Comparison of ENCODE assay signal across 16 cellular contexts in genomic region chr5:175738595-175739133, GRCh38.
DNase-seq lines count a peak whose midpoint lies in the region; FAIRE-seq and TF ChIP-seq lines count a peak whose summit lies in the region.
"Had no signal": no experiment of that assay in that cellular context is flagged by ENCODE, and none has a peak within 500 bp of the region (broad histone marks: within the 10 kb centered on the region; RNA-seq: fewer than 3 reads in every experiment).

No MANE protein-coding gene starts in this region.

- no TSS peak for BruUV-seq in mammary epithelial cell (replicated peaks; lab: Mats Ljungman, UMichigan)

- H3K36me3 ChIP-seq in mammary epithelial cell (ENCODE audit: insufficient read depth, low read length) (no peaks in the 10 kb centered on the region), kidney (ENCODE audit: control insufficient read depth in 1 of 2, insufficient read depth in 2 of 2, low read length in 2 of 2) (no peaks in the 10 kb centered on the region)

- H3K36me3 Mint-ChIP-seq in osteocyte (ENCODE audit: unreplicated experiment) = no peaks in the 10 kb centered on the region
- H3K36me3 Mint-ChIP-seq in type B pancreatic cell = no peaks in the 10 kb centered on the region

- H3K4me3 Mint-ChIP-seq in osteocyte (ENCODE audit: unreplicated experiment) = no peak overlapping the region
- H3K4me3 Mint-ChIP-seq in type B pancreatic cell = no peak overlapping the region
- H3K4me3 Mint-ChIP-seq: B cell; CD4-positive, alpha-beta T cell had no signal

- H3K27me3 Mint-ChIP-seq in osteocyte (ENCODE audit: unreplicated experiment) (no peaks in the 10 kb centered on the region), type B pancreatic cell (peaks cover 27% of the 10 kb centered on the region)

- H3K4me1 Mint-ChIP-seq in osteocyte (ENCODE audit: unreplicated experiment) (no peaks in the 10 kb centered on the region), type B pancreatic cell (ENCODE audit: unreplicated experiment) (no peaks in the 10 kb centered on the region)
- H3K4me1 Mint-ChIP-seq: B cell had no signal

- H4K20me1 ChIP-seq in mammary epithelial cell (ENCODE audit: insufficient read depth, low read length) = no peaks in the 10 kb centered on the region

- H3K9me3 Mint-ChIP-seq in osteocyte (ENCODE audit: unreplicated experiment) (no peaks in the 10 kb centered on the region), type B pancreatic cell (no peaks in the 10 kb centered on the region)
- H3K9me3 Mint-ChIP-seq: CD4-positive, alpha-beta T cell had no signal

- no peaks in the 10 kb centered on the region for H3K4me1 ChIP-seq in mammary epithelial cell (ENCODE audit: insufficient read depth, low read length)
- H3K4me1 ChIP-seq in kidney (ENCODE audit: control insufficient read depth in 1 of 2, insufficient read depth in 1 of 2, low read depth in 1 of 2, low read length in 2 of 2) = no peaks in the 10 kb centered on the region

- no peak overlapping the region for H3K9ac ChIP-seq in mammary epithelial cell (ENCODE audit: insufficient read depth, low read length)
- H3K9ac ChIP-seq in kidney (ENCODE audit: low read length in 2 of 2) = no peak overlapping the region

- TF ChIP-seq CTCF in RWPE1 (conservative IDR thresholded peaks at IDR 0.05; ENCODE audit: low read depth) (no peak), mammary epithelial cell (conservative IDR thresholded peaks at IDR 0.05 in 1 of 2, IDR thresholded peaks at IDR 0.05 in 1 of 2; ENCODE audit: extremely low read depth in 1 of 2, insufficient read depth in 1 of 2, low read depth in 1 of 2, low read length in 2 of 2) (no peak), kidney (IDR thresholded peaks at IDR 0.05; ENCODE audit: borderline replicate concordance, extremely low read depth, insufficient read depth) (no peak), osteocyte (IDR thresholded peaks at IDR 0.05) (no peak), type B pancreatic cell (conservative IDR thresholded peaks at IDR 0.05) (no peak)

- no peak for FAIRE-seq in kidney (lab: Jason Lieb, UNC)
- FAIRE-seq: GM18507, HepG2, HTR-8/SVneo had no signal

- H3K4me2 ChIP-seq in mammary epithelial cell (ENCODE audit: insufficient read depth, low read depth, low read length) = no peak overlapping the region

- H3K27ac Mint-ChIP-seq in osteocyte (ENCODE audit: unreplicated experiment) = no peak overlapping the region
- no peak overlapping the region for H3K27ac Mint-ChIP-seq in type B pancreatic cell
- H3K27ac Mint-ChIP-seq: B cell; CD4-positive, alpha-beta T cell had no signal

- CTCF ChIA-PET in RWPE1 (lab: Yijun Ruan, JAX) (no interaction called here), mammary epithelial cell (lab: Charles Lee; ENCODE audit: low non-redundant PET) (no interaction called here)

- H3K27me3 ChIP-seq in mammary epithelial cell (ENCODE audit: insufficient read depth, low read length) = peaks cover 2% of the 10 kb centered on the region

- no peaks in the 10 kb centered on the region for H3K79me2 ChIP-seq in mammary epithelial cell (ENCODE audit: insufficient read depth, low read length)

- H3K4me3 ChIP-seq in mammary epithelial cell (replicated peaks in 1 of 3; ENCODE audit: insufficient read depth in 1 of 3, low read depth in 2 of 3, low read length in 3 of 3) (no peak overlapping the region), kidney (ENCODE audit: low read length in 2 of 2) (no peak overlapping the region)

- DNase-seq in RWPE1 (ENCODE audit: low spot score) (peak; percentile 81), mammary epithelial cell (peak; percentile 46), kidney (peak; percentile 36), osteocyte (ENCODE audit: extremely low spot score, unreplicated experiment) (peak; percentile 66), NCI-H82 treated with DMSO at 0.1 percent for 48 hours (lab: John Stamatoyannopoulos, UW; ENCODE audit: unreplicated experiment) (no peak), NCI-H1092 treated with DMSO at 0.1 percent for 48 hours (lab: John Stamatoyannopoulos, UW) (no peak), type B pancreatic cell (ENCODE audit: extremely low spot score, unreplicated experiment) (no peak)
- DNase-seq: ACHN; C1 segment of cervical spinal cord; Calu3; CD4-positive, alpha-beta T cell; DMS 273 treated with DMSO at 0.1 percent for 48 hours had no signal

- no peak overlapping the region for H3K27ac ChIP-seq in RWPE1
- no peak overlapping the region for H3K27ac ChIP-seq in mammary epithelial cell (ENCODE audit: insufficient read depth, low read depth, low read length)
- no peak overlapping the region for H3K27ac ChIP-seq in kidney (ENCODE audit: low read depth in 2 of 2, low read length in 2 of 2)

- POLR2A ChIA-PET in RWPE1 (lab: Yijun Ruan, JAX; ENCODE audit: low non-redundant PET) = no interaction called here

- in situ Hi-C loops in mammary epithelial cell (cut with MboI; ENCODE audit: low sequenced_read_pairs in 2 of 2) = loop anchor here (25.0 kb wide), 2 partner anchors 149 to 849 kb away; no protein-coding TSS in a partner anchor

- H2AFZ ChIP-seq in mammary epithelial cell (ENCODE audit: low read depth, low read length) = no peak overlapping the region

- H3K9me3 ChIP-seq in mammary epithelial cell (replicated peaks; ENCODE audit: insufficient read depth, low read length) = no peaks in the 10 kb centered on the region
- no peaks in the 10 kb centered on the region for H3K9me3 ChIP-seq in kidney (ENCODE audit: control insufficient read depth in 1 of 2, low read length in 2 of 2)

- dilution Hi-C loops in mammary epithelial cell (cut with HindIII; ENCODE audit: low sequenced_read_pairs) = loop anchor here (25.0 kb wide), 1 partner anchor 849 kb away; no protein-coding TSS in a partner anchor

- WGBS in mammary epithelial cell (ENCODE audit: low coverage, missing lambda C conversion rate) = 39% methylated on average over 7 of the region's 14 CpGs

- intact Hi-C loops in mammary epithelial cell (cut with micrococcal nuclease) = loop anchor here (10.0 kb wide), 1 partner anchor 136 kb away; the partner anchor contains the start of gene CPLX2
- intact Hi-C loops in kidney (cut with DNase I) = no loop called here

Comparison
In these comparisons a context has a peak if more than half of its experiments do, and no peak if none do; other contexts are left out.
1. DNase-seq: peak in RWPE1 (single experiment), mammary epithelial cell (single experiment), kidney (single experiment) and osteocyte (single experiment); none in NCI-H82 treated with DMSO at 0.1 percent for 48 hours (single experiment), NCI-H1092 treated with DMSO at 0.1 percent for 48 hours (single experiment) and type B pancreatic cell (single experiment).